In the genomic region with DNA sequence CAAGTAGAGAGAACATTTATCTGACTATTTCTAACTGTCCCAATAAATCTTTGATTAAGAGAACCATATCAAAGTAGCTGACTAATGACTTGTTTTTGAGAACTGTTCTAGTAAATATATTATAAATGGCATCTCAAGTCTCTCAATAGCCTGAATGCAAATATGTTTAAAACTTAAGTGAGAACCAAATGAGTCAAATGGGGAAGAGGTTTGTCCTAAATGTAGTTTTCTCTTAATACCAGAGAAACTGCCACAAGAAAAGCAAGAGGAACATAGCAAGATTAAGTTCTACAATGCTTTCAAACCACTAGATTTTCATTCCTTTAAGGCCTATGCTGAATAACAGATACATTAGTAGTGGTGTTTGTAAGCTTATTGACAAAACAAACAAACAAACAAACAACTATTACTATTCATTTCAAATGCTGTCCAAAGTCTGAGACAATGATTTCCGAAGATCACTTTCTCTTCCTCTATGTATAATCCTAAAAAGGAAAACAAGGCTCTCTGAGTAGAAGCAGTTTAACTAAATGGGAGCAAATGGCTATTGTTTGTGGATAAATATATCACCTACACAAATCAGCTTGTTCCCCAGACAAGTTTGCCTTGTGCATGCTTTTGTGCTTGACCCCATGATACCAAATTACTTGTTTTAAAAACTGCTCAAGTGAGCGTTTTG, we compare ENCODE assay signal across 23 cellular contexts.
A peak's percentile ranks its signal among the peaks of the same experiment; 100 is the strongest.
DNase-seq lines count a peak whose midpoint lies in the region; ATAC-seq and TF ChIP-seq lines count a peak whose summit lies in the region.
"Had no signal": no experiment of that assay in that cellular context is flagged by ENCODE, and none has a peak within 500 bp of the region (broad histone marks: within the 10 kb centered on the region; RNA-seq: fewer than 3 reads in every experiment).

No MANE protein-coding gene starts in this region.

- no peaks in the 10 kb centered on the region for H3K36me3 Mint-ChIP-seq in neural progenitor cell
- H3K36me3 Mint-ChIP-seq: naive thymus-derived CD4-positive, alpha-beta T cell; stimulated activated effector memory CD8-positive, alpha-beta T cell treated with anti-CD3 and anti-CD28 coated beads, Interleukin-12 subunit alpha, Interleukin-12 subunit beta, amount 100 ng/mL, for 72 hours had no signal

- H3K9ac ChIP-seq in neural progenitor cell = no peak overlapping the region

- H2AFZ ChIP-seq in neural progenitor cell (replicated peaks) = peak overlapping the region; percentile 27

- no peak overlapping the region for H3K4me3 ChIP-seq in neural progenitor cell
- H3K4me3 ChIP-seq: cardiac muscle cell, pancreas, right lobe of liver, SJSA1 had no signal

- no peak overlapping the region for H3K4me2 ChIP-seq in neural progenitor cell

- H4K20me1 ChIP-seq in neural progenitor cell (ENCODE audit: low read depth) = no peaks in the 10 kb centered on the region

- H3K9me3 ChIP-seq in neural progenitor cell (ENCODE audit: low read depth) = no peaks in the 10 kb centered on the region
- H3K9me3 ChIP-seq: pancreas, right lobe of liver, SJSA1 had no signal

- no peaks in the 10 kb centered on the region for H3K36me3 ChIP-seq in neural progenitor cell
- H3K36me3 ChIP-seq: cardiac muscle cell, pancreas, right lobe of liver, SJSA1 had no signal

- H3K9me3 Mint-ChIP-seq in neural progenitor cell = peaks cover 7% of the 10 kb centered on the region
- H3K9me3 Mint-ChIP-seq: activated CD4-positive, alpha-beta T cell treated with anti-CD3 and anti-CD28 coated beads, Interleukin-2, amount 10 ng/mL, durations not matched to agents 7 days and 5 days; stimulated activated effector memory CD8-positive, alpha-beta T cell treated with anti-CD3 and anti-CD28 coated beads, Interleukin-12 subunit alpha, Interleukin-12 subunit beta, amount 100 ng/mL, for 72 hours had no signal

- peaks cover 9% of the 10 kb centered on the region for H3K4me1 ChIP-seq in neural progenitor cell
- H3K4me1 ChIP-seq: pancreas, right lobe of liver, SJSA1 had no signal

- no peak overlapping the region for H3K27ac ChIP-seq in neural progenitor cell
- H3K27ac ChIP-seq: cardiac muscle cell, pancreas, right lobe of liver, SJSA1 had no signal

- no peak overlapping the region for H3K27ac Mint-ChIP-seq in neural progenitor cell
- H3K27ac Mint-ChIP-seq: activated CD4-positive, alpha-beta T cell treated with anti-CD3 and anti-CD28 coated beads, Interleukin-2, amount 10 ng/mL, durations not matched to agents 7 days and 5 days; CD4-positive, alpha-beta T cell; naive thymus-derived CD4-positive, alpha-beta T cell; stimulated activated effector memory CD8-positive, alpha-beta T cell treated with anti-CD3 and anti-CD28 coated beads, Interleukin-12 subunit alpha, Interleukin-12 subunit beta, amount 100 ng/mL, for 72 hours; T-helper 1 cell treated with Interleukin-12 subunit alpha and Interleukin-12 subunit beta and Interleukin-4 antibody, amounts not matched to agents 30 μg/mL and 1 μg/mL, for 36 hours had no signal

- H3K4me3 Mint-ChIP-seq in neural progenitor cell = no peak overlapping the region
- H3K4me3 Mint-ChIP-seq: activated CD4-positive, alpha-beta T cell treated with anti-CD3 and anti-CD28 coated beads, Interleukin-2, amount 10 ng/mL, durations not matched to agents 7 days and 5 days; CD4-positive, alpha-beta T cell; H9; naive thymus-derived CD4-positive, alpha-beta T cell; stimulated activated effector memory CD8-positive, alpha-beta T cell treated with anti-CD3 and anti-CD28 coated beads, Interleukin-12 subunit alpha, Interleukin-12 subunit beta, amount 100 ng/mL, for 72 hours; T-helper 1 cell treated with Interleukin-12 subunit alpha and Interleukin-12 subunit beta and Interleukin-4 antibody, amounts not matched to agents 30 μg/mL and 1 μg/mL, for 36 hours had no signal

- peaks cover 3% of the 10 kb centered on the region for H3K27me3 Mint-ChIP-seq in neural progenitor cell (ENCODE audit: insufficient read depth, low read depth)

- no peaks in the 10 kb centered on the region for H3K79me2 ChIP-seq in neural progenitor cell (ENCODE audit: low read depth)

- no peaks in the 10 kb centered on the region for H3F3A ChIP-seq in neural progenitor cell (ENCODE audit: low read depth)

- no peak for TF ChIP-seq CTCF in neural progenitor cell (IDR thresholded peaks at IDR 0.05)

- H3K27me3 ChIP-seq in neural progenitor cell = no peaks in the 10 kb centered on the region
- H3K27me3 ChIP-seq: cardiac muscle cell, pancreas, right lobe of liver, SJSA1 had no signal

- ATAC-seq in GM18861 (IDR thresholded peaks at IDR 0.05; ENCODE audit: unreplicated experiment) = peak; percentile 66
- ATAC-seq in GM21619 (IDR thresholded peaks at IDR 0.05; ENCODE audit: unreplicated experiment) = peak; percentile 69
- peak; percentile 77 for ATAC-seq in HG03045 (IDR thresholded peaks at IDR 0.05; ENCODE audit: unreplicated experiment)
- ATAC-seq: naive thymus-derived CD4-positive, alpha-beta T cell; Panc1; pancreas; right lobe of liver; stimulated activated effector memory CD8-positive, alpha-beta T cell treated with anti-CD3 and anti-CD28 coated beads, Interleukin-12 subunit alpha, Interleukin-12 subunit beta, amount 100 ng/mL, for 72 hours had no signal

- H3K4me1 Mint-ChIP-seq in neural progenitor cell = no peaks in the 10 kb centered on the region
- H3K4me1 Mint-ChIP-seq: activated CD4-positive, alpha-beta T cell treated with anti-CD3 and anti-CD28 coated beads, Interleukin-2, amount 10 ng/mL, durations not matched to agents 7 days and 5 days; naive thymus-derived CD4-positive, alpha-beta T cell; stimulated activated effector memory CD8-positive, alpha-beta T cell treated with anti-CD3 and anti-CD28 coated beads, Interleukin-12 subunit alpha, Interleukin-12 subunit beta, amount 100 ng/mL, for 72 hours had no signal

- DNase-seq in neural progenitor cell (ENCODE audit: low spot score) (no peak), foreskin melanocyte (no peak)
- DNase-seq in activated CD4-positive, alpha-beta T cell treated with anti-CD3 and anti-CD28 coated beads for 1 hour = no peak
- no peak for DNase-seq in stimulated activated CD4-positive, alpha-beta T cell treated with anti-CD3 and anti-CD28 coated beads, Interleukin-4, amount 100 ng/mL, for 24 hours
- DNase-seq: activated CD4-positive, alpha-beta T cell treated with anti-CD3 and anti-CD28 coated beads, Interleukin-2, amount 10 ng/mL, durations not matched to agents 7 days and 5 days; activated CD8-positive, alpha-beta memory T cell treated with anti-CD3 and anti-CD28 coated beads, Interleukin-2, amount 50 U/mL, for 48 hours; amniotic stem cell; CD4-positive, alpha-beta T cell; H9; mesenchymal stem cell; MM.1S; naive thymus-derived CD4-positive, alpha-beta T cell; NCI-H2227 treated with DMSO at 0.1 percent for 48 hours; pancreas; right lobe of liver had no signal
